Comparison of ENCODE assay signal across 23 cellular contexts in genomic region chr17:79678856-79679255, GRCh38. TPM values are rescaled to one million over a fixed set of nuclear protein-coding genes. Genes with fewer than 3 reads are reported as not detected.
"Had no signal": no experiment of that assay in that cellular context is flagged by ENCODE, and none has a peak within 500 bp of the region (broad histone marks: within the 10 kb centered on the region; RNA-seq: fewer than 3 reads in every experiment).

No MANE protein-coding gene starts in this region.

- H3K4me1 ChIP-seq: SJSA1 had no signal

- H3K4me3 ChIP-seq: SJSA1, SK-N-MC had no signal

- H3K36me3 ChIP-seq: SJSA1 had no signal

- DNase-seq: IMR-90, Karpas-422, KG1, MV-4-11, NCI-H1048, NCI-H1105, NCI-H1417, NCI-H1436 treated with DMSO at 0.1 percent for 48 hours, NCI-H187 treated with DMSO at 0.1 percent for 48 hours, NCI-H2029 treated with DMSO at 0.1 percent for 48 hours, NCI-H345, NCI-H510A treated with DMSO at 0.1 percent for 48 hours, NCI-H526, NCI-H748 treated with DMSO at 0.1 percent for 48 hours, Right ventricle myocardium superior, RPMI8226, SIG-M5 had no signal

- ATAC-seq: HepG2 had no signal

- FAIRE-seq: HepG2, RCC 7860 had no signal

- H3K27ac ChIP-seq: SJSA1, SK-N-MC had no signal

RNA-seq across cellular contexts. Expression of gene ENPP7, which starts 51.9 kb away (rescaled TPM):
- total RNA-seq: HT1080, IMR-90, M059J, Right ventricle myocardium superior, SJSA1 had no signal
- polyA plus RNA-seq: IMR-90 had no signal
